ENCODE assay signal across 16 cellular contexts in genomic region chr7:25454562-25455031, GRCh38.
DNase-seq lines count a peak whose midpoint lies in the region; ATAC-seq and TF ChIP-seq lines count a peak whose summit lies in the region.
"Had no signal": no experiment of that assay in that cellular context is flagged by ENCODE, and none has a peak within 500 bp of the region (broad histone marks: within the 10 kb centered on the region; RNA-seq: fewer than 3 reads in every experiment).

No MANE protein-coding gene starts in this region.

- intact Hi-C loops in heart right ventricle (cut with DNase I), result loop anchor here in 2 of 10 donors (10.0 kb wide), 1 partner anchor 110 kb away; no protein-coding TSS in a partner anchor
- intact Hi-C loops in sigmoid colon (cut with DNase I), result loop anchor here (5.0 kb wide), 2 partner anchors 62 to 398 kb away; no protein-coding TSS in a partner anchor

- H3K9me3 Mint-ChIP-seq in endodermal cell, result no peaks in the 10 kb centered on the region
- H3K9me3 Mint-ChIP-seq: CD4-positive, alpha-beta T cell had no signal

- ATAC-seq in heart right ventricle (peak; percentile 52 to 89 (median 85)), GM18511 (IDR thresholded peaks at IDR 0.05; ENCODE audit: unreplicated experiment) (no peak), GM18498 (IDR thresholded peaks at IDR 0.05; ENCODE audit: unreplicated experiment) (no peak)
- ATAC-seq: HCT116 had no signal

- H3K27me3 ChIP-seq in heart right ventricle (no peaks in the 10 kb centered on the region), sigmoid colon (no peaks in the 10 kb centered on the region), endodermal cell (ENCODE audit: control insufficient read depth, insufficient read depth, low read length, poor library complexity, severe bottlenecking) (no peaks in the 10 kb centered on the region)
- H3K27me3 ChIP-seq: ascending aorta, upper lobe of left lung had no signal

- H3K4me1 ChIP-seq in heart right ventricle (peaks cover 0 to 37% (median 26%) of the 10 kb centered on the region in 9 donors), sigmoid colon (peaks cover 0 to 29% (median 15%) of the 10 kb centered on the region in 4 donors), endodermal cell (ENCODE audit: control insufficient read depth, insufficient read depth, low read length) (no peaks in the 10 kb centered on the region)

- TF ChIP-seq POLR2A in sigmoid colon (IDR thresholded peaks at IDR 0.05), result no peak

- peak overlapping the region in 6 of 10 donors; percentile 23 to 64 (median 44) for H3K27ac ChIP-seq in heart right ventricle
- H3K27ac ChIP-seq in sigmoid colon, result peak overlapping the region in 3 of 4 donors; percentile 7 to 13 (median 7)
- no peak overlapping the region for H3K27ac ChIP-seq in endodermal cell (ENCODE audit: low read depth, low read length)
- H3K27ac ChIP-seq: ascending aorta, epithelial cell of prostate had no signal

- no peak overlapping the region for H3K4me3 Mint-ChIP-seq in endodermal cell
- H3K4me3 Mint-ChIP-seq: CD4-positive, alpha-beta T cell had no signal

- peaks cover 4% of the 10 kb centered on the region for H3K27me3 Mint-ChIP-seq in endodermal cell (ENCODE audit: insufficient read depth)

- H3K9me3 ChIP-seq in heart right ventricle, result no peaks in the 10 kb centered on the region
- no peaks in the 10 kb centered on the region for H3K9me3 ChIP-seq in sigmoid colon
- no peaks in the 10 kb centered on the region for H3K9me3 ChIP-seq in endodermal cell (ENCODE audit: control insufficient read depth, low read length)
- H3K9me3 ChIP-seq: ascending aorta, upper lobe of left lung had no signal

- WGBS in heart right ventricle, 2 donors, result 52 to 54% methylated on average over 8 of the region's 8 CpGs
- 49 to 70% methylated on average over 8 of the region's 8 CpGs for WGBS in sigmoid colon, 2 donors
- 91 to 94% methylated on average over 8 of the region's 8 CpGs for WGBS in endodermal cell (ENCODE audit: insufficient coverage in 1 of 2, insufficient read length in 1 of 2), 2 experiments

- H3K36me3 Mint-ChIP-seq in endodermal cell (ENCODE audit: low read depth), result no peaks in the 10 kb centered on the region

- no peaks in the 10 kb centered on the region for H3K36me3 ChIP-seq in heart right ventricle
- no peaks in the 10 kb centered on the region for H3K36me3 ChIP-seq in sigmoid colon
- no peaks in the 10 kb centered on the region for H3K36me3 ChIP-seq in endodermal cell (ENCODE audit: control insufficient read depth, insufficient read depth, low read length)
- H3K36me3 ChIP-seq: ascending aorta, upper lobe of left lung had no signal

- peaks cover 24% of the 10 kb centered on the region for H3K4me1 Mint-ChIP-seq in endodermal cell

- TF ChIP-seq EP300 in sigmoid colon (IDR thresholded peaks at IDR 0.05), result no peak

- no peak overlapping the region for H3K27ac Mint-ChIP-seq in endodermal cell
- H3K27ac Mint-ChIP-seq: CD4-positive, alpha-beta T cell; progenitor cell of endocrine pancreas had no signal

- DNase-seq in LHCN-M2 (ENCODE audit: low read depth), result peak; percentile 32
- peak; percentile 79 for DNase-seq in RPMI8226
- DNase-seq in heart right ventricle, result peak; percentile 18 to 61
- DNase-seq in sigmoid colon, result peak; percentile 69
- DNase-seq in NCI-H1105 treated with DMSO at 0.1 percent for 48 hours (lab: John Stamatoyannopoulos, UW), result no peak
- no peak for DNase-seq in endodermal cell
- DNase-seq: CD4-positive, alpha-beta T cell; islet precursor cell; NCI-H1092 treated with DMSO at 0.1 percent for 48 hours; upper lobe of left lung had no signal

- no peak for TF ChIP-seq CTCF in heart right ventricle (IDR thresholded peaks at IDR 0.05)
- TF ChIP-seq CTCF in sigmoid colon (IDR thresholded peaks at IDR 0.05), result no peak
- no peak for TF ChIP-seq CTCF in endodermal cell (conservative IDR thresholded peaks at IDR 0.05)

- H3K4me3 ChIP-seq in heart right ventricle (no peak overlapping the region), sigmoid colon (peak overlapping the region in 1 of 4 donors; percentile 6), endodermal cell (ENCODE audit: low read length) (no peak overlapping the region)
- H3K4me3 ChIP-seq: ascending aorta, upper lobe of left lung had no signal

- no peak overlapping the region for H3K9ac ChIP-seq in endodermal cell (ENCODE audit: extremely low read depth, low read length, poor library complexity, severe bottlenecking)

Comparison
In these comparisons a context has a peak if more than half of its experiments do, and no peak if none do; other contexts are left out.
1. DNase-seq: peak in LHCN-M2 (single experiment), RPMI8226 (single experiment), heart right ventricle (2 of 2) and sigmoid colon (single experiment); none in NCI-H1105 treated with DMSO at 0.1 percent for 48 hours (single experiment) and endodermal cell (single experiment).
2. ATAC-seq: peak in heart right ventricle (8 of 8); none in GM18511 (single experiment) and GM18498 (single experiment).